Comparison of ENCODE assay signal across 27 cellular contexts in genomic region chr2:8115966-8116365, GRCh38.
DNase-seq lines count a peak whose midpoint lies in the region; ATAC-seq and TF ChIP-seq lines count a peak whose summit lies in the region.
"Had no signal": no experiment of that assay in that cellular context is flagged by ENCODE, and none has a peak within 500 bp of the region (broad histone marks: within the 10 kb centered on the region; RNA-seq: fewer than 3 reads in every experiment).

No MANE protein-coding gene starts in this region.

- H3K9ac ChIP-seq in fibroblast of lung (ENCODE audit: insufficient read depth, low read length) (no peak overlapping the region), SK-N-SH (no peak overlapping the region)

- TF ChIP-seq EP300 in SK-N-SH (IDR thresholded peaks at IDR 0.05; ENCODE audit: borderline replicate concordance in 1 of 2, low read depth in 1 of 2, low read length in 1 of 2) = no peak

- H3K36me3 ChIP-seq in fibroblast of lung (ENCODE audit: control insufficient read depth, insufficient read depth, low read length) (no peaks in the 10 kb centered on the region), SK-N-SH (replicated peaks in 1 of 2; ENCODE audit: control insufficient read depth in 1 of 2, insufficient read depth in 2 of 2, low read length in 1 of 2) (no peaks in the 10 kb centered on the region)
- H3K36me3 ChIP-seq: gastroesophageal sphincter, MG63, SJSA1 had no signal

- no peak overlapping the region for H3K4me3 ChIP-seq in fibroblast of lung (replicated peaks in 1 of 4; ENCODE audit: control extremely low read depth in 1 of 4, insufficient read depth in 1 of 4, low read depth in 3 of 4, low read length in 4 of 4)
- no peak overlapping the region for H3K4me3 ChIP-seq in SK-N-SH (ENCODE audit: low read depth in 2 of 2, low read length in 1 of 2)
- H3K4me3 ChIP-seq: gastroesophageal sphincter, K562, MG63, psoas muscle, SJSA1 had no signal

- H2AFZ ChIP-seq in fibroblast of lung (ENCODE audit: low read length) (no peak overlapping the region), SK-N-SH (ENCODE audit: low read depth) (no peak overlapping the region)

- no peaks in the 10 kb centered on the region for H3F3A ChIP-seq in SK-N-SH (replicated peaks; ENCODE audit: insufficient read depth)

- ATAC-seq in GM21737 (IDR thresholded peaks at IDR 0.05; ENCODE audit: unreplicated experiment) (no peak), HG02798 (IDR thresholded peaks at IDR 0.05; ENCODE audit: poor library complexity, unreplicated experiment) (no peak)
- ATAC-seq: gastroesophageal sphincter, K562, psoas muscle had no signal

- H3K4me1 ChIP-seq in fibroblast of lung (ENCODE audit: control insufficient read depth, extremely low read depth, insufficient read depth, low read length) = no peaks in the 10 kb centered on the region
- H3K4me1 ChIP-seq in SK-N-SH (ENCODE audit: control insufficient read depth in 1 of 2, insufficient read depth in 2 of 2, low read depth in 1 of 2, low read length in 1 of 2) = no peaks in the 10 kb centered on the region; a peak in 2 of 4 replicates
- H3K4me1 ChIP-seq: psoas muscle, SJSA1 had no signal

- no peaks in the 10 kb centered on the region for H3K9me2 ChIP-seq in SK-N-SH

- peaks cover 13% of the 10 kb centered on the region for H3K27me3 Mint-ChIP-seq in HFFc6 (ENCODE audit: insufficient read depth)
- H3K27me3 Mint-ChIP-seq: type B pancreatic cell had no signal

- 82% methylated on average over 3 of the region's 3 CpGs for WGBS in SK-N-SH (ENCODE audit: low lambda C conversion rate)

- peaks cover 32% of the 10 kb centered on the region for H3K4me1 Mint-ChIP-seq in HFFc6 (ENCODE audit: low read depth)
- H3K4me1 Mint-ChIP-seq: memory B cell had no signal

- H4K20me1 ChIP-seq in fibroblast of lung (ENCODE audit: control insufficient read depth, extremely low read depth, insufficient read depth, low read length) (no peaks in the 10 kb centered on the region), SK-N-SH (ENCODE audit: insufficient read depth) (no peaks in the 10 kb centered on the region)

- no peaks in the 10 kb centered on the region for H3K9me3 Mint-ChIP-seq in HFFc6
- H3K9me3 Mint-ChIP-seq: immature natural killer cell, memory B cell had no signal

- DNase-seq in NCI-H146 treated with DMSO at 0.1 percent for 48 hours (lab: John Stamatoyannopoulos, UW; ENCODE audit: unreplicated experiment) (peak; percentile 5), NCI-H146 (lab: John Stamatoyannopoulos, UW) (no peak), HFFc6 (peak; percentile 22), NCI-H526 treated with DMSO at 0.1 percent for 48 hours (lab: John Stamatoyannopoulos, UW) (peak; percentile 10), fibroblast of lung (ENCODE audit: low read depth in 2 of 2) (peak; percentile 47 to 85), SK-N-SH (no peak)
- DNase-seq: 8988T; activated CD4-positive, CD25-positive, alpha-beta regulatory T cell treated with anti-CD3 and anti-CD28 coated beads, Interleukin-2, amount 50 U/mL, for 72 hours; activated CD8-positive, alpha-beta memory T cell treated with anti-CD3 and anti-CD28 coated beads for 24 hours; activated T-cell treated with anti-CD3 and anti-CD28 coated beads, Interleukin-2, amount 50 U/mL, for 1 hour; DMS79; effector CD8-positive, alpha-beta T cell; hippocampal formation; immature natural killer cell; MG63; NCI-H187; NCI-H446; psoas muscle; T-helper 1 cell had no signal

- TF ChIP-seq RAD21 in SK-N-SH (IDR thresholded peaks at IDR 0.05; ENCODE audit: low read length) = no peak

- POLR2A ChIA-PET in SK-N-SH (lab: Yijun Ruan, JAX) = no interaction called here

- H3K27ac ChIP-seq in fibroblast of lung (ENCODE audit: insufficient read depth, low read length) (no peak overlapping the region), SK-N-SH (ENCODE audit: low read depth in 2 of 2, low read length in 1 of 2) (no peak overlapping the region)
- H3K27ac ChIP-seq: gastroesophageal sphincter, psoas muscle, SJSA1 had no signal

- TF ChIP-seq CTCF in HFFc6 (IDR thresholded peaks at IDR 0.05) (no peak), fibroblast of lung (conservative IDR thresholded peaks at IDR 0.05 in 1 of 2, IDR thresholded peaks at IDR 0.05 in 1 of 2; ENCODE audit: low read depth in 1 of 2, low read length in 2 of 2) (no peak), SK-N-SH (IDR thresholded peaks at IDR 0.05) (no peak)

- no peak overlapping the region for H3K4me3 Mint-ChIP-seq in HFFc6
- H3K4me3 Mint-ChIP-seq: B cell, immature natural killer cell, memory B cell, type B pancreatic cell had no signal

- no peaks in the 10 kb centered on the region for H3K36me3 Mint-ChIP-seq in HFFc6 (ENCODE audit: low read depth)
- H3K36me3 Mint-ChIP-seq: memory B cell, type B pancreatic cell had no signal

- H3K79me2 ChIP-seq in fibroblast of lung (ENCODE audit: control insufficient read depth, insufficient read depth, low read length) = no peaks in the 10 kb centered on the region
- no peaks in the 10 kb centered on the region for H3K79me2 ChIP-seq in SK-N-SH (ENCODE audit: insufficient read depth)

- H3K27ac Mint-ChIP-seq in HFFc6 = no peak overlapping the region
- H3K27ac Mint-ChIP-seq: B cell, type B pancreatic cell had no signal

- H3K9me3 ChIP-seq in fibroblast of lung (ENCODE audit: control insufficient read depth, insufficient read depth, low read depth, low read length) = no peaks in the 10 kb centered on the region
- H3K9me3 ChIP-seq in SK-N-SH = no peaks in the 10 kb centered on the region
- H3K9me3 ChIP-seq: gastroesophageal sphincter, MG63, psoas muscle, SJSA1 had no signal

- H3K27me3 ChIP-seq in fibroblast of lung (ENCODE audit: control insufficient read depth, insufficient read depth, low read length) (no peaks in the 10 kb centered on the region), SK-N-SH (ENCODE audit: insufficient read depth) (no peaks in the 10 kb centered on the region)
- H3K27me3 ChIP-seq: gastroesophageal sphincter, MG63, SJSA1 had no signal

- CTCF ChIA-PET in SK-N-SH (lab: Yijun Ruan, JAX) = no interaction called here

- H3K4me2 ChIP-seq in fibroblast of lung (ENCODE audit: extremely low read depth, insufficient read depth, low read length) (no peak overlapping the region), SK-N-SH (no peak overlapping the region)

TF ChIP-seq in SK-N-SH, 30 proteins besides CTCF, POLR2A, EP300 and RAD21:
- TF ChIP-seq TAF1 (IDR thresholded peaks at IDR 0.05; ENCODE audit: borderline replicate concordance, low read depth, low read length) (no peak), TCF12 (IDR thresholded peaks at IDR 0.05) (no peak), FOSL2 (IDR thresholded peaks at IDR 0.05; ENCODE audit: borderline replicate concordance, low read depth) (no peak), RXRA (IDR thresholded peaks at IDR 0.05; ENCODE audit: borderline replicate concordance, low read depth) (no peak), SIN3A (IDR thresholded peaks at IDR 0.05; ENCODE audit: borderline replicate concordance, low read depth, low read length) (no peak), SMC3 (IDR thresholded peaks at IDR 0.05; ENCODE audit: low read depth, low read length) (no peak), TEAD4 (IDR thresholded peaks at IDR 0.05; ENCODE audit: borderline replicate concordance, insufficient read depth) (no peak), RFX5 (IDR thresholded peaks at IDR 0.05; ENCODE audit: low read length) (no peak), POLR2AphosphoS5 (IDR thresholded peaks at IDR 0.05; ENCODE audit: low read depth, low read length) (no peak), MXI1 (IDR thresholded peaks at IDR 0.05; ENCODE audit: low read depth, low read length) (no peak), CHD2 (IDR thresholded peaks at IDR 0.05; ENCODE audit: low read length, partially characterized antibody) (no peak), YY1 (IDR thresholded peaks at IDR 0.05; ENCODE audit: low read depth) (no peak), ELF1 (IDR thresholded peaks at IDR 0.05) (no peak), NRF1 (IDR thresholded peaks at IDR 0.05; ENCODE audit: low read depth, low read length) (no peak)
- TF ChIP-seq, protein P1, sequence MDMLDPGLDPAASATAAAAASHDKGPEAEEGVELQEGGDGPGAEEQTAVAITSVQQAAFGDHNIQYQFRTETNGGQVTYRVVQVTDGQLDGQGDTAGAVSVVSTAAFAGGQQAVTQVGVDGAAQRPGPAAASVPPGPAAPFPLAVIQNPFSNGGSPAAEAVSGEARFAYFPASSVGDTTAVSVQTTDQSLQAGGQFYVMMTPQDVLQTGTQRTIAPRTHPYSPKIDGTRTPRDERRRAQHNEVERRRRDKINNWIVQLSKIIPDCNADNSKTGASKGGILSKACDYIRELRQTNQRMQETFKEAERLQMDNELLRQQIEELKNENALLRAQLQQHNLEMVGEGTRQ (IDR thresholded peaks at IDR 0.05; ENCODE audit: borderline replicate concordance, low read depth, low read length) = no peak
- TF ChIP-seq, protein P2, sequence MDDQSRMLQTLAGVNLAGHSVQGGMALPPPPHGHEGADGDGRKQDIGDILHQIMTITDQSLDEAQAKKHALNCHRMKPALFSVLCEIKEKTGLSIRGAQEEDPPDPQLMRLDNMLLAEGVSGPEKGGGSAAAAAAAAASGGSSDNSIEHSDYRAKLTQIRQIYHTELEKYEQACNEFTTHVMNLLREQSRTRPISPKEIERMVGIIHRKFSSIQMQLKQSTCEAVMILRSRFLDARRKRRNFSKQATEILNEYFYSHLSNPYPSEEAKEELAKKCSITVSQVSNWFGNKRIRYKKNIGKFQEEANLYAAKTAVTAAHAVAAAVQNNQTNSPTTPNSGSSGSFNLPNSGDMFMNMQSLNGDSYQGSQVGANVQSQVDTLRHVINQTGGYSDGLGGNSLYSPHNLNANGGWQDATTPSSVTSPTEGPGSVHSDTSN (IDR thresholded peaks at IDR 0.05) = no peak
- TF ChIP-seq, protein P3, sequence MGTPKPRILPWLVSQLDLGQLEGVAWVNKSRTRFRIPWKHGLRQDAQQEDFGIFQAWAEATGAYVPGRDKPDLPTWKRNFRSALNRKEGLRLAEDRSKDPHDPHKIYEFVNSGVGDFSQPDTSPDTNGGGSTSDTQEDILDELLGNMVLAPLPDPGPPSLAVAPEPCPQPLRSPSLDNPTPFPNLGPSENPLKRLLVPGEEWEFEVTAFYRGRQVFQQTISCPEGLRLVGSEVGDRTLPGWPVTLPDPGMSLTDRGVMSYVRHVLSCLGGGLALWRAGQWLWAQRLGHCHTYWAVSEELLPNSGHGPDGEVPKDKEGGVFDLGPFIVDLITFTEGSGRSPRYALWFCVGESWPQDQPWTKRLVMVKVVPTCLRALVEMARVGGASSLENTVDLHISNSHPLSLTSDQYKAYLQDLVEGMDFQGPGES (IDR thresholded peaks at IDR 0.05; ENCODE audit: low read depth, low read length) = no peak

Comparison
In these comparisons a context has a peak if more than half of its experiments do, and no peak if none do; other contexts are left out.
1. DNase-seq: peak in NCI-H146 treated with DMSO at 0.1 percent for 48 hours (single experiment), HFFc6 (single experiment), NCI-H526 treated with DMSO at 0.1 percent for 48 hours (single experiment) and fibroblast of lung (2 of 2); none in NCI-H146 (single experiment) and SK-N-SH (single experiment).